23 cellular contexts compared by ENCODE assay signal in genomic region chr5:72208324-72208723, GRCh38.
A peak's percentile ranks its signal among the peaks of the same experiment; 100 is the strongest.
DNase-seq lines count a peak whose midpoint lies in the region; ATAC-seq, FAIRE-seq and TF ChIP-seq lines count a peak whose summit lies in the region.
"Had no signal": no experiment of that assay in that cellular context is flagged by ENCODE, and none has a peak within 500 bp of the region (broad histone marks: within the 10 kb centered on the region; RNA-seq: fewer than 3 reads in every experiment).

No MANE protein-coding gene starts in this region.

- H3K4me3 Mint-ChIP-seq in chondrocyte (ENCODE audit: unreplicated experiment) = no peak overlapping the region
- H3K4me3 Mint-ChIP-seq: B cell; CD8-positive, alpha-beta T cell had no signal

- H4K5ac ChIP-seq in IMR-90 (ENCODE audit: low read depth, low read length) = no peak overlapping the region

- DNase-seq in D721Med (ENCODE audit: insufficient read length, low spot score) (no peak), IMR-90 (no peak), chondrocyte (ENCODE audit: low spot score) (no peak), smooth muscle cell (lab: John Stamatoyannopoulos, UW; ENCODE audit: unreplicated experiment) (no peak), HTR-8/SVneo (ENCODE audit: insufficient read length, low spot score) (no peak), NCI-H1694 (lab: John Stamatoyannopoulos, UW) (no peak), mucosa of gallbladder (ENCODE audit: low spot score) (no peak)
- DNase-seq: Caco-2; CD8-positive, alpha-beta T cell; GF-D8; GOT3; Karpas-422; NCI-H1092; NCI-H1417 treated with DMSO at 0.1 percent for 48 hours; NCI-H187; NCI-H2107; NCI-H774; SJCRH30 had no signal

- H3K36me3 ChIP-seq in IMR-90 (ENCODE audit: control insufficient read depth, insufficient read depth, low read length) (peaks cover 24% of the 10 kb centered on the region), smooth muscle cell (ENCODE audit: low read depth) (peaks cover 12% of the 10 kb centered on the region)

- H3K9ac ChIP-seq in IMR-90 (ENCODE audit: low read depth, low read length) (no peak overlapping the region), smooth muscle cell (ENCODE audit: low read depth) (no peak overlapping the region)

- H3K27me3 ChIP-seq in IMR-90 (ENCODE audit: control insufficient read depth, insufficient read depth, low read length) = no peaks in the 10 kb centered on the region
- H3K27me3 ChIP-seq in smooth muscle cell (ENCODE audit: low read depth) = no peaks in the 10 kb centered on the region
- H3K27me3 ChIP-seq: SJCRH30 had no signal

- dilution Hi-C loops in IMR-90 (cut with HindIII; ENCODE audit: low sequenced_read_pairs, unreplicated experiment) = no loop called here

- no peaks in the 10 kb centered on the region for H3K9me3 Mint-ChIP-seq in chondrocyte (ENCODE audit: low read depth)
- H3K9me3 Mint-ChIP-seq: CD8-positive, alpha-beta T cell had no signal

- in situ Hi-C loops in IMR-90 (cut with MboI; ENCODE audit: low sequenced_read_pairs) = no loop called here

- H2BK120ac ChIP-seq in IMR-90 (ENCODE audit: low read depth, low read length) = no peak overlapping the region

- POLR2A ChIA-PET in IMR-90 (lab: Charles Lee; ENCODE audit: unreplicated experiment) = no interaction called here

- CTCF ChIA-PET in IMR-90 (lab: Yijun Ruan, JAX) = interaction anchor here (1.2 kb wide), 1 partner anchor 72 kb away, joined by 3 read pairs; no protein-coding TSS in a partner anchor

- no peak overlapping the region for H4K8ac ChIP-seq in IMR-90 (ENCODE audit: low read depth in 2 of 2, low read length in 2 of 2)

- H3K18ac ChIP-seq in IMR-90 (ENCODE audit: low read depth, low read length) = no peak overlapping the region

- H3K56ac ChIP-seq in IMR-90 (ENCODE audit: extremely low read depth, insufficient read depth, low read length) = no peak overlapping the region

- H2BK20ac ChIP-seq in IMR-90 (ENCODE audit: low read depth, low read length) = no peak overlapping the region

- peaks cover 1 to 56% of the 10 kb centered on the region in 2 experiments for H3K79me1 ChIP-seq in IMR-90 (ENCODE audit: low read depth in 1 of 2, low read length in 2 of 2)

- H4K91ac ChIP-seq in IMR-90 (ENCODE audit: insufficient read depth, low read depth, low read length) = no peak overlapping the region

- no peak overlapping the region for H2BK5ac ChIP-seq in IMR-90 (ENCODE audit: low read depth, low read length, poor library complexity, severe bottlenecking)

- no peaks in the 10 kb centered on the region for H4K20me1 ChIP-seq in IMR-90 (ENCODE audit: insufficient read depth, low read length)
- H4K20me1 ChIP-seq in smooth muscle cell (ENCODE audit: low read depth) = no peaks in the 10 kb centered on the region

- H2AK5ac ChIP-seq in IMR-90 (ENCODE audit: low read depth, low read length) = no peak overlapping the region

- H3K14ac ChIP-seq in IMR-90 (replicated peaks; ENCODE audit: low read depth, low read length) = no peak overlapping the region

- H3K4me2 ChIP-seq in IMR-90 (ENCODE audit: low read depth, low read length) (no peak overlapping the region), smooth muscle cell (no peak overlapping the region)

- TSS peak; percentile 35 for BruUV-seq in IMR-90 (replicated peaks; lab: Mats Ljungman, UMichigan)

- H3K23ac ChIP-seq in IMR-90 (ENCODE audit: low read depth, low read length) = no peak overlapping the region

- H3K27ac ChIP-seq in IMR-90 (ENCODE audit: insufficient read depth, low read length) (no peak overlapping the region), smooth muscle cell (ENCODE audit: low read depth) (peak overlapping the region; percentile 68)
- H3K27ac ChIP-seq: C4-2B, SJCRH30 had no signal

- no peak overlapping the region for H2BK15ac ChIP-seq in IMR-90 (ENCODE audit: low read depth, low read length)

- no CpG with 5 or more reads among the region's 3 CpGs for WGBS in IMR-90 (ENCODE audit: extremely low coverage in 2 of 2, insufficient read length in 1 of 2), 2 experiments
- WGBS in smooth muscle cell (ENCODE audit: low lambda C conversion rate) = 94% methylated on average over 3 of the region's 3 CpGs

- H3K4me1 Mint-ChIP-seq in chondrocyte (ENCODE audit: low read depth) = peaks cover 82% of the 10 kb centered on the region
- H3K4me1 Mint-ChIP-seq: B cell had no signal

- H3K9me3 ChIP-seq in IMR-90 (ENCODE audit: control insufficient read depth, insufficient read depth, low read length) (no peaks in the 10 kb centered on the region), smooth muscle cell (replicated peaks; ENCODE audit: low read depth) (no peaks in the 10 kb centered on the region)
- H3K9me3 ChIP-seq: Caco-2, HAP-1 had no signal

- H3K36me3 Mint-ChIP-seq in chondrocyte (ENCODE audit: low read depth) = peaks cover 49% of the 10 kb centered on the region

- peak overlapping the region; percentile 32 for H3K27ac Mint-ChIP-seq in chondrocyte (ENCODE audit: unreplicated experiment)
- H3K27ac Mint-ChIP-seq: B cell; CD8-positive, alpha-beta T cell had no signal

- no peak for TF ChIP-seq POLR2A in IMR-90 (IDR thresholded peaks at IDR 0.05; ENCODE audit: low read depth, low read length)

- H3K9me1 ChIP-seq in IMR-90 (ENCODE audit: insufficient read depth, low read length) = peaks cover 25% of the 10 kb centered on the region

- H3K4me1 ChIP-seq in IMR-90 (ENCODE audit: control insufficient read depth, insufficient read depth, low read length) (peaks cover 23% of the 10 kb centered on the region), smooth muscle cell (ENCODE audit: low read depth) (peaks cover 28% of the 10 kb centered on the region)
- H3K4me1 ChIP-seq: Caco-2 had no signal

- no peak overlapping the region for H3K4me3 ChIP-seq in IMR-90 (ENCODE audit: insufficient read depth, low read depth, low read length)
- H3K4me3 ChIP-seq in smooth muscle cell = no peak overlapping the region
- H3K4me3 ChIP-seq: HAP-1, SJCRH30 had no signal

- no peak for TF ChIP-seq CTCF in D721Med (IDR thresholded peaks at IDR 0.05; ENCODE audit: insufficient read depth, missing control alignments)
- TF ChIP-seq CTCF in IMR-90 (conservative IDR thresholded peaks at IDR 0.05; ENCODE audit: low read depth, low read length) = no peak
- TF ChIP-seq CTCF in chondrocyte (IDR thresholded peaks at IDR 0.05) = no peak
- no peak for TF ChIP-seq CTCF in smooth muscle cell (IDR thresholded peaks at IDR 0.05; ENCODE audit: borderline replicate concordance, insufficient read depth, poor library complexity, severe bottlenecking)

- TF ChIP-seq RAD21 in IMR-90 (IDR thresholded peaks at IDR 0.05; ENCODE audit: low read length) = no peak

- H2AFZ ChIP-seq in IMR-90 (replicated peaks; ENCODE audit: low read length, poor library complexity) (no peak overlapping the region), smooth muscle cell (ENCODE audit: low read depth) (no peak overlapping the region)

- no peak overlapping the region for H2AK9ac ChIP-seq in IMR-90 (replicated peaks; ENCODE audit: low read depth, low read length, poor library complexity)

- ATAC-seq in IMR-90 (ENCODE audit: low read depth) = no peak
- ATAC-seq: CD8-positive, alpha-beta T cell; Right ventricle myocardium inferior had no signal

- peaks cover 34% of the 10 kb centered on the region for H3F3A ChIP-seq in smooth muscle cell (ENCODE audit: low read depth)

- H3K79me2 ChIP-seq in smooth muscle cell (ENCODE audit: low read depth) = no peaks in the 10 kb centered on the region

- intact Hi-C loops in IMR-90 (cut with micrococcal nuclease) = loop anchor here (5.0 kb wide), 1 partner anchor 76 kb away; no protein-coding TSS in a partner anchor

- peak; percentile 25 for FAIRE-seq in D721Med (lab: Jason Lieb, UNC)
- FAIRE-seq in HTR-8/SVneo (lab: Jason Lieb, UNC) = no peak
- FAIRE-seq: GM12891 had no signal

- H3K4ac ChIP-seq in IMR-90 (ENCODE audit: low read depth, low read length) = no peak overlapping the region

- no peaks in the 10 kb centered on the region for H3K27me3 Mint-ChIP-seq in chondrocyte (ENCODE audit: low read depth)
- H3K27me3 Mint-ChIP-seq: B cell had no signal

TF ChIP-seq in IMR-90, 13 proteins besides CTCF, POLR2A, EP300 and RAD21:
- TF ChIP-seq, protein P1, sequence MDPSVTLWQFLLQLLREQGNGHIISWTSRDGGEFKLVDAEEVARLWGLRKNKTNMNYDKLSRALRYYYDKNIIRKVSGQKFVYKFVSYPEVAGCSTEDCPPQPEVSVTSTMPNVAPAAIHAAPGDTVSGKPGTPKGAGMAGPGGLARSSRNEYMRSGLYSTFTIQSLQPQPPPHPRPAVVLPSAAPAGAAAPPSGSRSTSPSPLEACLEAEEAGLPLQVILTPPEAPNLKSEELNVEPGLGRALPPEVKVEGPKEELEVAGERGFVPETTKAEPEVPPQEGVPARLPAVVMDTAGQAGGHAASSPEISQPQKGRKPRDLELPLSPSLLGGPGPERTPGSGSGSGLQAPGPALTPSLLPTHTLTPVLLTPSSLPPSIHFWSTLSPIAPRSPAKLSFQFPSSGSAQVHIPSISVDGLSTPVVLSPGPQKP (IDR thresholded peaks at IDR 0.05; ENCODE audit: borderline replicate concordance, low read depth, low read length) = no peak
- TF ChIP-seq BHLHE40 (IDR thresholded peaks at IDR 0.05; ENCODE audit: low read depth, low read length) (no peak), RFX5 (IDR thresholded peaks at IDR 0.05; ENCODE audit: low read depth, low read length) (no peak), NFE2L2 (IDR thresholded peaks at IDR 0.05; ENCODE audit: low read depth, low read length) (no peak), MAFK (IDR thresholded peaks at IDR 0.05; ENCODE audit: low read depth, low read length) (no peak), MAZ (IDR thresholded peaks at IDR 0.05; ENCODE audit: borderline replicate concordance, low read depth, low read length) (no peak), FOS (IDR thresholded peaks at IDR 0.05; ENCODE audit: low read depth, low read length) (no peak), SMC3 (IDR thresholded peaks at IDR 0.05; ENCODE audit: low read depth, low read length) (no peak), CHD1 (IDR thresholded peaks at IDR 0.05; ENCODE audit: low read depth, low read length) (no peak), MXI1 (IDR thresholded peaks at IDR 0.05; ENCODE audit: borderline replicate concordance, low read depth, low read length) (no peak), USF2 (IDR thresholded peaks at IDR 0.05; ENCODE audit: low read depth, low read length) (no peak), CEBPB (IDR thresholded peaks at IDR 0.05; ENCODE audit: low read depth, low read length) (no peak), RCOR1 (IDR thresholded peaks at IDR 0.05; ENCODE audit: insufficient replicate concordance, low read length) (no peak)
